Comparison of ENCODE assay signal across 19 cellular contexts in genomic region chr19:7787602-7788177, GRCh38. TPM values are rescaled to one million over a fixed set of nuclear protein-coding genes. Genes with fewer than 3 reads are reported as not detected.
A peak's percentile ranks its signal among the peaks of the same experiment; 100 is the strongest.
DNase-seq lines count a peak whose midpoint lies in the region; ATAC-seq and TF ChIP-seq lines count a peak whose summit lies in the region.
"Had no signal": no experiment of that assay in that cellular context is flagged by ENCODE, and none has a peak within 500 bp of the region (broad histone marks: within the 10 kb centered on the region; RNA-seq: fewer than 3 reads in every experiment).

No MANE protein-coding gene starts in this region.

- H3K9ac ChIP-seq in PC-3 (ENCODE audit: low read length): no peak overlapping the region
- H3K9ac ChIP-seq: BLaER1 treated with 17β-estradiol and CSF1 and Interleukin-3, amounts not matched to agents 10 nM and 100 nM had no signal

- peaks cover 41% of the 10 kb centered on the region for H3K27me3 Mint-ChIP-seq in activated CD4-positive, alpha-beta T cell treated with anti-CD3 and anti-CD28 coated beads, Interleukin-2, amount 10 ng/mL, durations not matched to agents 7 days and 5 days
- H3K27me3 Mint-ChIP-seq in central memory CD8-positive, alpha-beta T cell: peaks cover 68% of the 10 kb centered on the region
- peaks cover 29 to 44% of the 10 kb centered on the region in 2 donors for H3K27me3 Mint-ChIP-seq in stimulated activated naive B cell treated with anti-CD40 and anti-IgM and Interleukin-4, amounts not matched to agents 10 μg/mL and 1 μg/mL and 100 μg/mL, for 72 hours
- H3K27me3 Mint-ChIP-seq in HFFc6 (ENCODE audit: insufficient read depth): peaks cover 38% of the 10 kb centered on the region
- H3K27me3 Mint-ChIP-seq in activated CD4-positive, alpha-beta memory T cell treated with anti-CD3 and anti-CD28 coated beads, Interleukin-2, amount 10 ng/mL, durations not matched to agents 7 days and 5 days: peaks cover 41% of the 10 kb centered on the region

- H3K4me3 ChIP-seq in right lobe of liver (peak overlapping the region in 1 of 3 donors; percentile 9), PC-3 (ENCODE audit: low read length) (no peak overlapping the region)
- H3K4me3 ChIP-seq: BLaER1 treated with 17β-estradiol and CSF1 and Interleukin-3, amounts not matched to agents 10 nM and 100 nM; transverse colon had no signal

- H3K4me2 ChIP-seq in PC-3 (ENCODE audit: low read length): no peak overlapping the region

- H4K20me1 ChIP-seq in PC-3 (ENCODE audit: low read length): no peaks in the 10 kb centered on the region
- H4K20me1 ChIP-seq: BLaER1 treated with 17β-estradiol and CSF1 and Interleukin-3, amounts not matched to agents 10 nM and 100 nM had no signal

- no TSS peak for BruUV-seq in PC-3 (replicated peaks; lab: Mats Ljungman, UMichigan)

- H3K9me3 ChIP-seq in right lobe of liver (no peaks in the 10 kb centered on the region), PC-3 (ENCODE audit: low read length) (no peaks in the 10 kb centered on the region)
- H3K9me3 ChIP-seq: breast epithelium had no signal

- H3K4me1 ChIP-seq in right lobe of liver (no peaks in the 10 kb centered on the region), PC-3 (ENCODE audit: insufficient read depth, low read length) (peaks cover 17% of the 10 kb centered on the region)
- H3K4me1 ChIP-seq: breast epithelium had no signal

- POLR2A ChIA-PET in activated CD4-positive, alpha-beta T cell treated with anti-CD3 and anti-CD28 coated beads, Interleukin-2, amount 10 ng/mL, durations not matched to agents 7 days and 5 days (lab: Charles Lee): no interaction called here
- POLR2A ChIA-PET in PC-3 (lab: Charles Lee; ENCODE audit: unreplicated experiment): no interaction called here
- POLR2A ChIA-PET in activated CD4-positive, alpha-beta memory T cell treated with anti-CD3 and anti-CD28 coated beads, Interleukin-2, amount 10 ng/mL, durations not matched to agents 7 days and 5 days (lab: Charles Lee): no interaction called here

- no peaks in the 10 kb centered on the region for H3K9me2 ChIP-seq in PC-3 (replicated peaks; ENCODE audit: low read length)

- H3K79me2 ChIP-seq in PC-3 (ENCODE audit: low read length): no peaks in the 10 kb centered on the region

- H3K36me3 ChIP-seq in right lobe of liver (no peaks in the 10 kb centered on the region), PC-3 (ENCODE audit: low read depth, low read length) (no peaks in the 10 kb centered on the region)
- H3K36me3 ChIP-seq: BLaER1 treated with 17β-estradiol and CSF1 and Interleukin-3, amounts not matched to agents 10 nM and 100 nM; breast epithelium; transverse colon had no signal

- H3K27me3 ChIP-seq in right lobe of liver (no peaks in the 10 kb centered on the region), PC-3 (ENCODE audit: low read length) (peaks cover 6% of the 10 kb centered on the region; the same call in 1 of the 2 replicates)

- 8% methylated on average over 4 of the region's 22 CpGs for WGBS in right lobe of liver (ENCODE audit: insufficient coverage, low coverage, low lambda C conversion rate, missing lambda C conversion rate)

- no peaks in the 10 kb centered on the region for H3K36me3 Mint-ChIP-seq in activated CD4-positive, alpha-beta T cell treated with anti-CD3 and anti-CD28 coated beads, Interleukin-2, amount 10 ng/mL, durations not matched to agents 7 days and 5 days (ENCODE audit: low read depth)
- peaks cover 3% of the 10 kb centered on the region for H3K36me3 Mint-ChIP-seq in central memory CD8-positive, alpha-beta T cell (ENCODE audit: insufficient read depth)
- peaks cover 3 to 7% of the 10 kb centered on the region in 2 donors for H3K36me3 Mint-ChIP-seq in stimulated activated naive B cell treated with anti-CD40 and anti-IgM and Interleukin-4, amounts not matched to agents 10 μg/mL and 1 μg/mL and 100 μg/mL, for 72 hours
- H3K36me3 Mint-ChIP-seq in HFFc6 (ENCODE audit: low read depth): no peaks in the 10 kb centered on the region
- H3K36me3 Mint-ChIP-seq in activated CD4-positive, alpha-beta memory T cell treated with anti-CD3 and anti-CD28 coated beads, Interleukin-2, amount 10 ng/mL, durations not matched to agents 7 days and 5 days (ENCODE audit: low read depth): no peaks in the 10 kb centered on the region
- H3K36me3 Mint-ChIP-seq: activated CD4-positive, alpha-beta memory T cell treated with anti-CD3 and anti-CD28 coated beads for 36 hours; stimulated activated effector memory CD8-positive, alpha-beta T cell treated with anti-CD3 and anti-CD28 coated beads, Interleukin-12 subunit alpha, Interleukin-12 subunit beta, amount 100 ng/mL, for 72 hours had no signal

- peaks cover 6% of the 10 kb centered on the region for H3K9me3 Mint-ChIP-seq in activated CD4-positive, alpha-beta T cell treated with anti-CD3 and anti-CD28 coated beads, Interleukin-2, amount 10 ng/mL, durations not matched to agents 7 days and 5 days
- H3K9me3 Mint-ChIP-seq in central memory CD8-positive, alpha-beta T cell: no peaks in the 10 kb centered on the region
- H3K9me3 Mint-ChIP-seq in stimulated activated naive B cell treated with anti-CD40 and anti-IgM and Interleukin-4, amounts not matched to agents 10 μg/mL and 1 μg/mL and 100 μg/mL, for 72 hours: peaks cover 0 to 6% of the 10 kb centered on the region in 2 donors
- no peaks in the 10 kb centered on the region; the same call in 1 of the 2 replicates for H3K9me3 Mint-ChIP-seq in HFFc6
- H3K9me3 Mint-ChIP-seq in activated CD4-positive, alpha-beta memory T cell treated with anti-CD3 and anti-CD28 coated beads, Interleukin-2, amount 10 ng/mL, durations not matched to agents 7 days and 5 days: no peaks in the 10 kb centered on the region
- H3K9me3 Mint-ChIP-seq: activated CD4-positive, alpha-beta memory T cell treated with anti-CD3 and anti-CD28 coated beads for 36 hours; stimulated activated effector memory CD8-positive, alpha-beta T cell treated with anti-CD3 and anti-CD28 coated beads, Interleukin-12 subunit alpha, Interleukin-12 subunit beta, amount 100 ng/mL, for 72 hours had no signal

- intact Hi-C loops in right lobe of liver (cut with DNase I): no loop called here
- intact Hi-C loops in PC-3 (cut with micrococcal nuclease): no loop called here

- DNase-seq in activated CD4-positive, alpha-beta T cell treated with anti-CD3 and anti-CD28 coated beads, Interleukin-2, amount 10 ng/mL, durations not matched to agents 7 days and 5 days: no peak
- no peak for DNase-seq in activated CD4-positive, alpha-beta T cell treated with anti-CD3 and anti-CD28 coated beads for 4 hours
- no peak for DNase-seq in central memory CD8-positive, alpha-beta T cell (ENCODE audit: low spot score in 2 of 2)
- DNase-seq in right lobe of liver (no peak), PC-3 (no peak), HFFc6 (no peak)
- DNase-seq in stimulated activated naive B cell treated with anti-CD40 and anti-IgM and Interleukin-4, amounts not matched to agents 10 μg/mL and 1 μg/mL and 100 μg/mL, for 72 hours: no peak
- no peak for DNase-seq in activated CD4-positive, alpha-beta memory T cell treated with anti-CD3 and anti-CD28 coated beads, Interleukin-2, amount 10 ng/mL, durations not matched to agents 7 days and 5 days
- DNase-seq: 8988T; activated CD4-positive, alpha-beta memory T cell treated with anti-CD3 and anti-CD28 coated beads for 36 hours; activated naive CD4-positive, alpha-beta T cell treated with anti-CD3 and anti-CD28 coated beads, Interleukin-2, amount 50 U/mL, for 16 hours; HCEC 1CT; stimulated activated CD4-positive, alpha-beta T cell treated with anti-CD3 and anti-CD28 coated beads, Interleukin-12 subunit alpha, Interleukin-12 subunit beta, amount 100 ng/mL, for 4 hours; transverse colon had no signal

- TF ChIP-seq CTCF in right lobe of liver (IDR thresholded peaks at IDR 0.05) (no peak), PC-3 (conservative IDR thresholded peaks at IDR 0.05; ENCODE audit: low read depth, low read length) (no peak), HFFc6 (IDR thresholded peaks at IDR 0.05) (no peak)

- CTCF ChIA-PET in activated CD4-positive, alpha-beta T cell treated with anti-CD3 and anti-CD28 coated beads, Interleukin-2, amount 10 ng/mL, durations not matched to agents 7 days and 5 days (lab: Charles Lee): no interaction called here
- CTCF ChIA-PET in PC-3 (lab: Charles Lee): no interaction called here
- CTCF ChIA-PET in activated CD4-positive, alpha-beta memory T cell treated with anti-CD3 and anti-CD28 coated beads, Interleukin-2, amount 10 ng/mL, durations not matched to agents 7 days and 5 days (lab: Charles Lee): interaction anchor here (1.3 kb wide), 1 partner anchor 11 kb away, joined by 4 read pairs; no protein-coding TSS in a partner anchor

- H3K4me1 Mint-ChIP-seq in activated CD4-positive, alpha-beta T cell treated with anti-CD3 and anti-CD28 coated beads, Interleukin-2, amount 10 ng/mL, durations not matched to agents 7 days and 5 days: no peaks in the 10 kb centered on the region
- H3K4me1 Mint-ChIP-seq in central memory CD8-positive, alpha-beta T cell: peaks cover 6% of the 10 kb centered on the region
- H3K4me1 Mint-ChIP-seq in stimulated activated naive B cell treated with anti-CD40 and anti-IgM and Interleukin-4, amounts not matched to agents 10 μg/mL and 1 μg/mL and 100 μg/mL, for 72 hours: peaks cover 27 to 50% of the 10 kb centered on the region in 2 donors
- H3K4me1 Mint-ChIP-seq in HFFc6 (ENCODE audit: low read depth): peaks cover 19% of the 10 kb centered on the region
- no peaks in the 10 kb centered on the region for H3K4me1 Mint-ChIP-seq in activated CD4-positive, alpha-beta memory T cell treated with anti-CD3 and anti-CD28 coated beads, Interleukin-2, amount 10 ng/mL, durations not matched to agents 7 days and 5 days

- no peak for ATAC-seq in central memory CD8-positive, alpha-beta T cell (replicated peaks; ENCODE audit: extremely low read depth, poor library complexity, severe bottlenecking)
- ATAC-seq in right lobe of liver (peak in 3 of 4 donors; percentile 6 to 24 (median 22)), PC-3 (no peak)
- ATAC-seq in stimulated activated naive B cell treated with anti-CD40 and anti-IgM and Interleukin-4, amounts not matched to agents 10 μg/mL and 1 μg/mL and 100 μg/mL, for 72 hours (replicated peaks): peak; percentile 13 to 30

- H3F3A ChIP-seq in PC-3 (ENCODE audit: low read length, unreplicated experiment): no peaks in the 10 kb centered on the region

- H3K27ac Mint-ChIP-seq in activated CD4-positive, alpha-beta T cell treated with anti-CD3 and anti-CD28 coated beads, Interleukin-2, amount 10 ng/mL, durations not matched to agents 7 days and 5 days: peak overlapping the region; percentile 33
- no peak overlapping the region for H3K27ac Mint-ChIP-seq in central memory CD8-positive, alpha-beta T cell (ENCODE audit: low read depth)
- peak overlapping the region; percentile 85 for H3K27ac Mint-ChIP-seq in stimulated activated naive B cell treated with anti-CD40 and anti-IgM and Interleukin-4, amounts not matched to agents 10 μg/mL and 1 μg/mL and 100 μg/mL, for 72 hours
- H3K27ac Mint-ChIP-seq in HFFc6: no peak overlapping the region
- H3K27ac Mint-ChIP-seq in activated CD4-positive, alpha-beta memory T cell treated with anti-CD3 and anti-CD28 coated beads, Interleukin-2, amount 10 ng/mL, durations not matched to agents 7 days and 5 days: no peak overlapping the region
- H3K27ac Mint-ChIP-seq: activated CD4-positive, alpha-beta memory T cell treated with anti-CD3 and anti-CD28 coated beads for 36 hours; activated T-cell treated with anti-CD3 and anti-CD28 coated beads, Interleukin-2, amount 50 U/mL, for 24 hours; stimulated activated effector memory CD8-positive, alpha-beta T cell treated with anti-CD3 and anti-CD28 coated beads, Interleukin-12 subunit alpha, Interleukin-12 subunit beta, amount 100 ng/mL, for 72 hours had no signal

- no peak overlapping the region for H3K27ac ChIP-seq in right lobe of liver
- H3K27ac ChIP-seq in PC-3 (ENCODE audit: low read length): no peak overlapping the region
- H3K27ac ChIP-seq: BLaER1 treated with 17β-estradiol and CSF1 and Interleukin-3, amounts not matched to agents 10 nM and 100 nM; breast epithelium; transverse colon had no signal

- no peak for TF ChIP-seq POLR2A in right lobe of liver (IDR thresholded peaks at IDR 0.05)

- no peak overlapping the region for H2AFZ ChIP-seq in PC-3 (ENCODE audit: low read length)

- H3K4me3 Mint-ChIP-seq in activated CD4-positive, alpha-beta T cell treated with anti-CD3 and anti-CD28 coated beads, Interleukin-2, amount 10 ng/mL, durations not matched to agents 7 days and 5 days: no peak overlapping the region
- H3K4me3 Mint-ChIP-seq in central memory CD8-positive, alpha-beta T cell: peak overlapping the region; percentile 38
- peak overlapping the region; percentile 65 to 80 for H3K4me3 Mint-ChIP-seq in stimulated activated naive B cell treated with anti-CD40 and anti-IgM and Interleukin-4, amounts not matched to agents 10 μg/mL and 1 μg/mL and 100 μg/mL, for 72 hours
- H3K4me3 Mint-ChIP-seq in HFFc6: no peak overlapping the region
- H3K4me3 Mint-ChIP-seq in activated CD4-positive, alpha-beta memory T cell treated with anti-CD3 and anti-CD28 coated beads, Interleukin-2, amount 10 ng/mL, durations not matched to agents 7 days and 5 days: no peak overlapping the region
- H3K4me3 Mint-ChIP-seq: activated CD4-positive, alpha-beta memory T cell treated with anti-CD3 and anti-CD28 coated beads for 36 hours; activated T-cell treated with anti-CD3 and anti-CD28 coated beads, Interleukin-2, amount 50 U/mL, for 24 hours; stimulated activated effector memory CD8-positive, alpha-beta T cell treated with anti-CD3 and anti-CD28 coated beads, Interleukin-12 subunit alpha, Interleukin-12 subunit beta, amount 100 ng/mL, for 72 hours had no signal

RNA-seq across cellular contexts. Expression of gene CLEC4M, which starts 24.6 kb away (rescaled TPM):
- not detected for total RNA-seq in activated CD4-positive, alpha-beta T cell treated with anti-CD3 and anti-CD28 coated beads, Interleukin-2, amount 10 ng/mL, durations not matched to agents 7 days and 5 days
- total RNA-seq in right lobe of liver (10 to 100 TPM; 12.8 to 64.8 (median 20.8) TPM), PC-3 (2014; rRNA removed) (not detected in 2 replicates)
- total RNA-seq in HFFc6 (2021; fragmentation: NEBNext Ultra II Directional; extraction: Animal tissue kit (Norgen Biotek cat#: 25700)): not detected
- total RNA-seq in activated CD4-positive, alpha-beta memory T cell treated with anti-CD3 and anti-CD28 coated beads, Interleukin-2, amount 10 ng/mL, durations not matched to agents 7 days and 5 days: not detected
- total RNA-seq: activated CD4-positive, alpha-beta memory T cell treated with anti-CD3 and anti-CD28 coated beads for 36 hours had no signal

RNA-seq across cellular contexts. Expression of gene CD209, which starts 40.4 kb away (rescaled TPM):
- total RNA-seq in activated CD4-positive, alpha-beta T cell treated with anti-CD3 and anti-CD28 coated beads, Interleukin-2, amount 10 ng/mL, durations not matched to agents 7 days and 5 days: not detected
- total RNA-seq in right lobe of liver: 1 to 10 TPM in 4 of 6 experiments, under 1 TPM in 2; 0.42 to 6.7 (median 2.8) TPM
- total RNA-seq in PC-3 (2014; rRNA removed): not detected in 2 replicates
- not detected for total RNA-seq in HFFc6 (2021; fragmentation: NEBNext Ultra II Directional; extraction: Animal tissue kit (Norgen Biotek cat#: 25700))
- not detected for total RNA-seq in activated CD4-positive, alpha-beta memory T cell treated with anti-CD3 and anti-CD28 coated beads, Interleukin-2, amount 10 ng/mL, durations not matched to agents 7 days and 5 days
- total RNA-seq: activated CD4-positive, alpha-beta memory T cell treated with anti-CD3 and anti-CD28 coated beads for 36 hours; pulmonary artery endothelial cell had no signal

RNA-seq across cellular contexts. Expression of gene EVI5L, which starts 42.3 kb away (rescaled TPM):
- 10 to 100 TPM in 1 of 2 experiments, 1 to 10 TPM in 1; 9.7 to 11.2 TPM for total RNA-seq in activated CD4-positive, alpha-beta T cell treated with anti-CD3 and anti-CD28 coated beads, Interleukin-2, amount 10 ng/mL, durations not matched to agents 7 days and 5 days
- 1 to 10 TPM; 3.7 to 6.3 (median 4.9) TPM for total RNA-seq in right lobe of liver
- total RNA-seq in PC-3 (2014; rRNA removed): 29.5 and 42.4 TPM in 2 replicates
- 10 to 100 TPM; 26.4 to 33.0 (median 27.7) TPM for total RNA-seq in HFFc6 (2021; fragmentation: NEBNext Ultra II Directional; extraction: Animal tissue kit (Norgen Biotek cat#: 25700))
- 1 to 10 TPM; 7.0 to 7.7 TPM for total RNA-seq in activated CD4-positive, alpha-beta memory T cell treated with anti-CD3 and anti-CD28 coated beads, Interleukin-2, amount 10 ng/mL, durations not matched to agents 7 days and 5 days

RNA-seq across cellular contexts. Expression of gene CLEC4G, which starts 55.8 kb away (rescaled TPM):
- total RNA-seq in activated CD4-positive, alpha-beta T cell treated with anti-CD3 and anti-CD28 coated beads, Interleukin-2, amount 10 ng/mL, durations not matched to agents 7 days and 5 days: not detected
- total RNA-seq in right lobe of liver (10 to 100 TPM; 25.7 to 59.0 (median 38.2) TPM), PC-3 (2014; rRNA removed) (not detected in 2 replicates)
- not detected for total RNA-seq in HFFc6 (2021; fragmentation: NEBNext Ultra II Directional; extraction: Animal tissue kit (Norgen Biotek cat#: 25700))
- total RNA-seq in activated CD4-positive, alpha-beta memory T cell treated with anti-CD3 and anti-CD28 coated beads, Interleukin-2, amount 10 ng/mL, durations not matched to agents 7 days and 5 days: not detected
- total RNA-seq: activated CD4-positive, alpha-beta memory T cell treated with anti-CD3 and anti-CD28 coated beads for 36 hours; pulmonary artery endothelial cell had no signal

Comparison
In these comparisons a context has a peak if more than half of its experiments do, and no peak if none do; other contexts are left out.
1. H3K27ac Mint-ChIP-seq: peak in activated CD4-positive, alpha-beta T cell treated with anti-CD3 and anti-CD28 coated beads, Interleukin-2, amount 10 ng/mL, durations not matched to agents 7 days and 5 days (single experiment) and stimulated activated naive B cell treated with anti-CD40 and anti-IgM and Interleukin-4, amounts not matched to agents 10 μg/mL and 1 μg/mL and 100 μg/mL, for 72 hours (single experiment); none in central memory CD8-positive, alpha-beta T cell (single experiment), HFFc6 (single experiment) and activated CD4-positive, alpha-beta memory T cell treated with anti-CD3 and anti-CD28 coated beads, Interleukin-2, amount 10 ng/mL, durations not matched to agents 7 days and 5 days (single experiment).
2. H3K4me3 Mint-ChIP-seq: peak in central memory CD8-positive, alpha-beta T cell (single experiment) and stimulated activated naive B cell treated with anti-CD40 and anti-IgM and Interleukin-4, amounts not matched to agents 10 μg/mL and 1 μg/mL and 100 μg/mL, for 72 hours (2 of 2); none in activated CD4-positive, alpha-beta T cell treated with anti-CD3 and anti-CD28 coated beads, Interleukin-2, amount 10 ng/mL, durations not matched to agents 7 days and 5 days (single experiment), HFFc6 (single experiment) and activated CD4-positive, alpha-beta memory T cell treated with anti-CD3 and anti-CD28 coated beads, Interleukin-2, amount 10 ng/mL, durations not matched to agents 7 days and 5 days (single experiment).
3. ATAC-seq: peak in right lobe of liver (3 of 4) and stimulated activated naive B cell treated with anti-CD40 and anti-IgM and Interleukin-4, amounts not matched to agents 10 μg/mL and 1 μg/mL and 100 μg/mL, for 72 hours (2 of 2); none in central memory CD8-positive, alpha-beta T cell (single experiment) and PC-3 (single experiment).
4. RNA of gene CLEC4M, which starts 24.6 kb away (total RNA-seq): 12.8 to 64.8 TPM in right lobe of liver; not detected in activated CD4-positive, alpha-beta T cell treated with anti-CD3 and anti-CD28 coated beads, Interleukin-2, amount 10 ng/mL, durations not matched to agents 7 days and 5 days, not detected in PC-3, not detected in HFFc6 and not detected in activated CD4-positive, alpha-beta memory T cell treated with anti-CD3 and anti-CD28 coated beads, Interleukin-2, amount 10 ng/mL, durations not matched to agents 7 days and 5 days; every median in the first group is over 10 times any median in the second.